ENCODE assay signal across 18 cellular contexts in genomic region chr1:41734201-41734915, GRCh38.
"Had no signal": no experiment of that assay in that cellular context is flagged by ENCODE, and none has a peak within 500 bp of the region (broad histone marks: within the 10 kb centered on the region; RNA-seq: fewer than 3 reads in every experiment).

No MANE protein-coding gene starts in this region.

- H3K27ac ChIP-seq: gastrocnemius medialis, lower lobe of right lung, sigmoid colon had no signal

- H3K4me1 ChIP-seq: sigmoid colon had no signal

- DNase-seq: activated CD4-positive, alpha-beta T cell treated with anti-CD3 and anti-CD28 coated beads, Interleukin-2, amount 50 U/mL, for 48 hours; activated naive CD4-positive, alpha-beta T cell; activated T-cell treated with anti-CD3 and anti-CD28 coated beads for 4 hours; cortex of kidney; effector CD4-positive, alpha-beta T cell; gastrocnemius medialis; head of caudate nucleus; lower lobe of right lung; nucleus accumbens; sigmoid colon; stimulated activated CD4-positive, alpha-beta T cell treated with anti-CD3 and anti-CD28 coated beads, Interleukin-4, amount 100 ng/mL, for 24 hours had no signal

- H3K4me3 ChIP-seq: gastrocnemius medialis, lower lobe of right lung, sigmoid colon had no signal

- H3K27ac Mint-ChIP-seq: mesothelial cell of epicardium; natural killer cell treated with Interleukin-12 subunit alpha and Interleukin-12 subunit beta and Interleukin-15 and Interleukin-18, amount 100 ng/mL, for 72 hours; stimulated activated effector memory CD8-positive, alpha-beta T cell treated with anti-CD3 and anti-CD28 coated beads, Interleukin-12 subunit alpha, Interleukin-12 subunit beta, amount 100 ng/mL, for 72 hours had no signal

- H3K4me3 Mint-ChIP-seq: activated T-helper 1 cell treated with anti-CD3 and anti-CD28 coated beads, Interleukin-12 subunit alpha, Interleukin-12 subunit beta, Interleukin-2, Interleukin-4 antibody, amounts not matched to agents 30 ng/mL and 10 ng/mL and 1 ng/mL, durations not matched to agents 14 hours and 24 hours and 36 hours; central memory CD8-positive, alpha-beta T cell; mesothelial cell of epicardium; natural killer cell treated with Interleukin-12 subunit alpha and Interleukin-12 subunit beta and Interleukin-15 and Interleukin-18, amount 100 ng/mL, for 72 hours; stimulated activated effector memory CD8-positive, alpha-beta T cell treated with anti-CD3 and anti-CD28 coated beads, Interleukin-12 subunit alpha, Interleukin-12 subunit beta, amount 100 ng/mL, for 72 hours had no signal

- H3K9me3 Mint-ChIP-seq: activated T-helper 1 cell treated with anti-CD3 and anti-CD28 coated beads, Interleukin-12 subunit alpha, Interleukin-12 subunit beta, Interleukin-2, Interleukin-4 antibody, amounts not matched to agents 30 ng/mL and 10 ng/mL and 1 ng/mL, durations not matched to agents 14 hours and 24 hours and 36 hours; central memory CD8-positive, alpha-beta T cell; mesothelial cell of epicardium; natural killer cell treated with Interleukin-12 subunit alpha and Interleukin-12 subunit beta and Interleukin-15 and Interleukin-18, amount 100 ng/mL, for 72 hours; stimulated activated effector memory CD8-positive, alpha-beta T cell treated with anti-CD3 and anti-CD28 coated beads, Interleukin-12 subunit alpha, Interleukin-12 subunit beta, amount 100 ng/mL, for 72 hours had no signal

- H3K27me3 ChIP-seq: gastrocnemius medialis, sigmoid colon had no signal

- ATAC-seq: activated CD4-positive, CD25-positive, alpha-beta regulatory T cell treated with anti-CD3 and anti-CD28 coated beads, Interleukin-2, amount 50 U/mL, for 24 hours; esophagus mucosa; gastrocnemius medialis; lower lobe of right lung; natural killer cell treated with Interleukin-12 subunit alpha and Interleukin-12 subunit beta and Interleukin-15 and Interleukin-18, amount 100 ng/mL, for 72 hours; stimulated activated effector memory CD8-positive, alpha-beta T cell treated with anti-CD3 and anti-CD28 coated beads, Interleukin-12 subunit alpha, Interleukin-12 subunit beta, amount 100 ng/mL, for 72 hours had no signal

- H3K36me3 Mint-ChIP-seq: mesothelial cell of epicardium; natural killer cell treated with Interleukin-12 subunit alpha and Interleukin-12 subunit beta and Interleukin-15 and Interleukin-18, amount 100 ng/mL, for 72 hours had no signal

- H3K27me3 Mint-ChIP-seq: central memory CD8-positive, alpha-beta T cell; natural killer cell treated with Interleukin-12 subunit alpha and Interleukin-12 subunit beta and Interleukin-15 and Interleukin-18, amount 100 ng/mL, for 72 hours had no signal
